In the genomic region with DNA sequence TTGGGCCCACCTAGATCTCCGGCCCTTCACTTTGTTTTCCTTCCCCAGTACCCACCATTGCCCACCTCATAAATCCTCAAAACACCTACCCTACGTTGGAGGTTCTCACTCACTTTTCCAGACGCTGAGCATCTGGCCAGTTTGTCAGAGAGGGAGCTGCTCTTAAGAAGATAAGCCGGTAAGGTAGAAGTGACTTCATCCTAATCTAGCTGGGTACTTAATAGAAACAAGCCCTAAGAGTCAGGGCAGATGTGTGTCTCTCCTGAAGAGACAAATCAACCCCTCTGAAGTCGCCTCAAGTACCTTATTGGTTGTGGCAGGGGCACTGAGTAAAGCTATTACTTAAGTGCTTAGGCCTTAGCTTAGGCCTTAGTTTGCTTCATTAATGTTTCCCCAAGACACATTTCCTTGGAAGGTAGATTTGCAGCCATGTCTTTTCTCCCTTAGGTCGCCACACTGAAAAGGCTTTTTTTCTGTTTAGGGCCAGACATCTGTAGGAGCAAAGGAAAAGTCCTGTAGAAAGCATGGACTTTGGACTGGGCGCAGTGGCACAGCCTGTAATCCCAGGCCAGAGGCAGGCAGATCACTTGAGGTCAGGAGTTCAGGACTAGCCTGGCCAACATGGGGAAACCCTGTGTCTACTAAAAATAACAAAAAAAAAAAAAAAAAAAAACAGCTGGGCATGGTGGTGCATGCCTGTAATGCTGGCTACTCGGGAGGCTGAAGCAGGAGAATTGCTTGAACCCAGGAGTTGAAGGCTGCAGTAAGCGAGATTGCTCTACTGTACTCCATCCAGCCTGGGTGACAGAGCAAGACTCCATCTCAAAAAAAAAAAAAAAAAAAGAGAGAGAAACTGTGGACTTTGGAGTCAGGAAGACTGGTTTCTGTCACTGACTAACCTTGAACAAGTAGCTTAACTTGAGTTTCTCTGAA, we compare ENCODE assay signal across 2 cellular contexts.
TF ChIP-seq lines count a peak whose summit lies in the region.

No MANE protein-coding gene starts in this region.

TF ChIP-seq in GM12878, 131 proteins besides CTCF, POLR2A, EP300 and RAD21 (continued from another document):
- TF ChIP-seq, protein P1, sequence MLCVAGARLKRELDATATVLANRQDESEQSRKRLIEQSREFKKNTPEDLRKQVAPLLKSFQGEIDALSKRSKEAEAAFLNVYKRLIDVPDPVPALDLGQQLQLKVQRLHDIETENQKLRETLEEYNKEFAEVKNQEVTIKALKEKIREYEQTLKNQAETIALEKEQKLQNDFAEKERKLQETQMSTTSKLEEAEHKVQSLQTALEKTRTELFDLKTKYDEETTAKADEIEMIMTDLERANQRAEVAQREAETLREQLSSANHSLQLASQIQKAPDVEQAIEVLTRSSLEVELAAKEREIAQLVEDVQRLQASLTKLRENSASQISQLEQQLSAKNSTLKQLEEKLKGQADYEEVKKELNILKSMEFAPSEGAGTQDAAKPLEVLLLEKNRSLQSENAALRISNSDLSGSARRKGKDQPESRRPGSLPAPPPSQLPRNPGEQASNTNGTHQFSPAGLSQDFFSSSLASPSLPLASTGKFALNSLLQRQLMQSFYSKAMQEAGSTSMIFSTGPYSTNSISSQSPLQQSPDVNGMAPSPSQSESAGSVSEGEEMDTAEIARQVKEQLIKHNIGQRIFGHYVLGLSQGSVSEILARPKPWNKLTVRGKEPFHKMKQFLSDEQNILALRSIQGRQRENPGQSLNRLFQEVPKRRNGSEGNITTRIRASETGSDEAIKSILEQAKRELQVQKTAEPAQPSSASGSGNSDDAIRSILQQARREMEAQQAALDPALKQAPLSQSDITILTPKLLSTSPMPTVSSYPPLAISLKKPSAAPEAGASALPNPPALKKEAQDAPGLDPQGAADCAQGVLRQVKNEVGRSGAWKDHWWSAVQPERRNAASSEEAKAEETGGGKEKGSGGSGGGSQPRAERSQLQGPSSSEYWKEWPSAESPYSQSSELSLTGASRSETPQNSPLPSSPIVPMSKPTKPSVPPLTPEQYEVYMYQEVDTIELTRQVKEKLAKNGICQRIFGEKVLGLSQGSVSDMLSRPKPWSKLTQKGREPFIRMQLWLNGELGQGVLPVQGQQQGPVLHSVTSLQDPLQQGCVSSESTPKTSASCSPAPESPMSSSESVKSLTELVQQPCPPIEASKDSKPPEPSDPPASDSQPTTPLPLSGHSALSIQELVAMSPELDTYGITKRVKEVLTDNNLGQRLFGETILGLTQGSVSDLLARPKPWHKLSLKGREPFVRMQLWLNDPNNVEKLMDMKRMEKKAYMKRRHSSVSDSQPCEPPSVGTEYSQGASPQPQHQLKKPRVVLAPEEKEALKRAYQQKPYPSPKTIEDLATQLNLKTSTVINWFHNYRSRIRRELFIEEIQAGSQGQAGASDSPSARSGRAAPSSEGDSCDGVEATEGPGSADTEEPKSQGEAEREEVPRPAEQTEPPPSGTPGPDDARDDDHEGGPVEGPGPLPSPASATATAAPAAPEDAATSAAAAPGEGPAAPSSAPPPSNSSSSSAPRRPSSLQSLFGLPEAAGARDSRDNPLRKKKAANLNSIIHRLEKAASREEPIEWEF (IDR thresholded peaks at IDR 0.05; ENCODE audit: insufficient replicate concordance, low read depth, low read length) = no peak
- TF ChIP-seq TCF3 (IDR thresholded peaks at IDR 0.05; ENCODE audit: borderline replicate concordance, insufficient read depth, low read depth, low read length) (no peak), NR2C1 (IDR thresholded peaks at IDR 0.05) (no peak), MYB (IDR thresholded peaks at IDR 0.05; ENCODE audit: borderline replicate concordance, low read depth, low read length) (no peak), CBFB (IDR thresholded peaks at IDR 0.05; ENCODE audit: low read depth) (no peak)

TF ChIP-seq in HepG2, 621 proteins besides CTCF, POLR2A, EP300 and RAD21 (continued from another document and continues in another):
- TF ChIP-seq SIX1 (CRISPR knock-in tag; IDR thresholded peaks at IDR 0.05; ENCODE audit: borderline replicate concordance) = no peak
- peak; percentile 11 for TF ChIP-seq AGO2 (optimal IDR thresholded peaks at IDR 0.05; ENCODE audit: low read depth, low read length)
- no peak for TF ChIP-seq SIX4 (CRISPR knock-in tag; IDR thresholded peaks at IDR 0.05)
- TF ChIP-seq, protein P2, sequence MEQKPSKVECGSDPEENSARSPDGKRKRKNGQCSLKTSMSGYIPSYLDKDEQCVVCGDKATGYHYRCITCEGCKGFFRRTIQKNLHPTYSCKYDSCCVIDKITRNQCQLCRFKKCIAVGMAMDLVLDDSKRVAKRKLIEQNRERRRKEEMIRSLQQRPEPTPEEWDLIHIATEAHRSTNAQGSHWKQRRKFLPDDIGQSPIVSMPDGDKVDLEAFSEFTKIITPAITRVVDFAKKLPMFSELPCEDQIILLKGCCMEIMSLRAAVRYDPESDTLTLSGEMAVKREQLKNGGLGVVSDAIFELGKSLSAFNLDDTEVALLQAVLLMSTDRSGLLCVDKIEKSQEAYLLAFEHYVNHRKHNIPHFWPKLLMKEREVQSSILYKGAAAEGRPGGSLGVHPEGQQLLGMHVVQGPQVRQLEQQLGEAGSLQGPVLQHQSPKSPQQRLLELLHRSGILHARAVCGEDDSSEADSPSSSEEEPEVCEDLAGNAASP (CRISPR knock-in tag; IDR thresholded peaks at IDR 0.05; ENCODE audit: borderline replicate concordance) = peak; percentile 84; the same call in 1 of the 2 replicates
- TF ChIP-seq, protein P3, sequence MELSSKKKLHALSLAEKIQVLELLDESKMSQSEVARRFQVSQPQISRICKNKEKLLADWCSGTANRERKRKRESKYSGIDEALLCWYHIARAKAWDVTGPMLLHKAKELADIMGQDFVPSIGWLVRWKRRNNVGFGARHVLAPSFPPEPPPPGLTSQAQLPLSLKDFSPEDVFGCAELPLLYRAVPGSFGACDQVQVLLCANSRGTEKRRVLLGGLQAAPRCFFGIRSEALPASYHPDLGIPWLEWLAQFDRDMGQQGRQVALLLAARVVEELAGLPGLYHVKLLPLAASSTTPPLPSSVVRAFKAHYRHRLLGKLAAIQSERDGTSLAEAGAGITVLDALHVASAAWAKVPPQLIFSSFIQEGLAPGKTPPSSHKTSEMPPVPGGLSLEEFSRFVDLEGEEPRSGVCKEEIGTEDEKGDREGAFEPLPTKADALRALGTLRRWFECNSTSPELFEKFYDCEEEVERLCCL (CRISPR knock-in tag; IDR thresholded peaks at IDR 0.05; ENCODE audit: borderline replicate concordance) = no peak
- TF ChIP-seq, protein P4, sequence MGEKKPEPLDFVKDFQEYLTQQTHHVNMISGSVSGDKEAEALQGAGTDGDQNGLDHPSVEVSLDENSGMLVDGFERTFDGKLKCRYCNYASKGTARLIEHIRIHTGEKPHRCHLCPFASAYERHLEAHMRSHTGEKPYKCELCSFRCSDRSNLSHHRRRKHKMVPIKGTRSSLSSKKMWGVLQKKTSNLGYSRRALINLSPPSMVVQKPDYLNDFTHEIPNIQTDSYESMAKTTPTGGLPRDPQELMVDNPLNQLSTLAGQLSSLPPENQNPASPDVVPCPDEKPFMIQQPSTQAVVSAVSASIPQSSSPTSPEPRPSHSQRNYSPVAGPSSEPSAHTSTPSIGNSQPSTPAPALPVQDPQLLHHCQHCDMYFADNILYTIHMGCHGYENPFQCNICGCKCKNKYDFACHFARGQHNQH (CRISPR knock-in tag; IDR thresholded peaks at IDR 0.05) = peak; percentile 35; the same call in 1 of the 2 replicates
- TF ChIP-seq ZNF160 (CRISPR knock-in tag; IDR thresholded peaks at IDR 0.05) = no peak
- TF ChIP-seq, protein P5, sequence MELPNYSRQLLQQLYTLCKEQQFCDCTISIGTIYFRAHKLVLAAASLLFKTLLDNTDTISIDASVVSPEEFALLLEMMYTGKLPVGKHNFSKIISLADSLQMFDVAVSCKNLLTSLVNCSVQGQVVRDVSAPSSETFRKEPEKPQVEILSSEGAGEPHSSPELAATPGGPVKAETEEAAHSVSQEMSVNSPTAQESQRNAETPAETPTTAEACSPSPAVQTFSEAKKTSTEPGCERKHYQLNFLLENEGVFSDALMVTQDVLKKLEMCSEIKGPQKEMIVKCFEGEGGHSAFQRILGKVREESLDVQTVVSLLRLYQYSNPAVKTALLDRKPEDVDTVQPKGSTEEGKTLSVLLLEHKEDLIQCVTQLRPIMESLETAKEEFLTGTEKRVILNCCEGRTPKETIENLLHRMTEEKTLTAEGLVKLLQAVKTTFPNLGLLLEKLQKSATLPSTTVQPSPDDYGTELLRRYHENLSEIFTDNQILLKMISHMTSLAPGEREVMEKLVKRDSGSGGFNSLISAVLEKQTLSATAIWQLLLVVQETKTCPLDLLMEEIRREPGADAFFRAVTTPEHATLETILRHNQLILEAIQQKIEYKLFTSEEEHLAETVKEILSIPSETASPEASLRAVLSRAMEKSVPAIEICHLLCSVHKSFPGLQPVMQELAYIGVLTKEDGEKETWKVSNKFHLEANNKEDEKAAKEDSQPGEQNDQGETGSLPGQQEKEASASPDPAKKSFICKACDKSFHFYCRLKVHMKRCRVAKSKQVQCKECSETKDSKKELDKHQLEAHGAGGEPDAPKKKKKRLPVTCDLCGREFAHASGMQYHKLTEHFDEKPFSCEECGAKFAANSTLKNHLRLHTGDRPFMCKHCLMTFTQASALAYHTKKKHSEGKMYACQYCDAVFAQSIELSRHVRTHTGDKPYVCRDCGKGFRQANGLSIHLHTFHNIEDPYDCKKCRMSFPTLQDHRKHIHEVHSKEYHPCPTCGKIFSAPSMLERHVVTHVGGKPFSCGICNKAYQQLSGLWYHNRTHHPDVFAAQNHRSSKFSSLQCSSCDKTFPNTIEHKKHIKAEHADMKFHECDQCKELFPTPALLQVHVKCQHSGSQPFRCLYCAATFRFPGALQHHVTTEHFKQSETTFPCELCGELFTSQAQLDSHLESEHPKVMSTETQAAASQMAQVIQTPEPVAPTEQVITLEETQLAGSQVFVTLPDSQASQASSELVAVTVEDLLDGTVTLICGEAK (IDR thresholded peaks at IDR 0.05) = no peak
- TF ChIP-seq, protein P5 (CRISPR knock-in tag; IDR thresholded peaks at IDR 0.05) = no peak
- peak; percentile 69; the same call in 1 of the 2 replicates for TF ChIP-seq ZNF264 (CRISPR knock-in tag; IDR thresholded peaks at IDR 0.05)
- TF ChIP-seq NCOR1 (IDR thresholded peaks at IDR 0.05; ENCODE audit: borderline replicate concordance, low read length) = peak; percentile 87
- TF ChIP-seq ZNF124 (CRISPR knock-in tag; IDR thresholded peaks at IDR 0.05) = 0 out of 2 replicates have a peak, but pooled peaks have one; percentile 21
- TF ChIP-seq, protein P6, sequence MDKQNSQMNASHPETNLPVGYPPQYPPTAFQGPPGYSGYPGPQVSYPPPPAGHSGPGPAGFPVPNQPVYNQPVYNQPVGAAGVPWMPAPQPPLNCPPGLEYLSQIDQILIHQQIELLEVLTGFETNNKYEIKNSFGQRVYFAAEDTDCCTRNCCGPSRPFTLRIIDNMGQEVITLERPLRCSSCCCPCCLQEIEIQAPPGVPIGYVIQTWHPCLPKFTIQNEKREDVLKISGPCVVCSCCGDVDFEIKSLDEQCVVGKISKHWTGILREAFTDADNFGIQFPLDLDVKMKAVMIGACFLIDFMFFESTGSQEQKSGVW (CRISPR knock-in tag; IDR thresholded peaks at IDR 0.05; ENCODE audit: borderline replicate concordance) = no peak
- TF ChIP-seq, protein P7, sequence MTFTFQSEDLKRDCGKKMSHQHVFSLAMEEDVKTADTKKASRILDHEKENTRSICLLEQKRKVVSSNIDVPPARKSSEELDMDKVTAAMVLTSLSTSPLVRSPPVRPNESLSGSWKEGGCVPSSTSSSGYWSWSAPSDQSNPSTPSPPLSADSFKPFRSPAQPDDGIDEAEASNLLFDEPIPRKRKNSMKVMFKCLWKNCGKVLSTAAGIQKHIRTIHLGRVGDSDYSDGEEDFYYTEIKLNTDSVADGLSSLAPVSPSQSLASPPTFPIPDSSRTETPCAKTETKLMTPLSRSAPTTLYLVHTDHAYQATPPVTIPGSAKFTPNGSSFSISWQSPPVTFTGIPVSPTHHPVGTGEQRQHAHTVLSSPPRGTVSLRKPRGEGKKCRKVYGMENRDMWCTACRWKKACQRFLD (CRISPR knock-in tag; IDR thresholded peaks at IDR 0.05; ENCODE audit: borderline replicate concordance) = no peak
- TF ChIP-seq NR2F2 (IDR thresholded peaks at IDR 0.05; ENCODE audit: borderline replicate concordance, low read depth) = 0 out of 2 replicates have a peak, but pooled peaks have one; percentile 54
- no peak for TF ChIP-seq JARID2 (CRISPR knock-in tag; IDR thresholded peaks at IDR 0.05; ENCODE audit: insufficient replicate concordance)
- TF ChIP-seq ZSCAN21 (CRISPR knock-in tag; IDR thresholded peaks at IDR 0.05; ENCODE audit: borderline replicate concordance) = 0 out of 2 replicates have a peak, but pooled peaks have one; percentile 11
- TF ChIP-seq DMAP1 (CRISPR knock-in tag; IDR thresholded peaks at IDR 0.05) = 0 out of 2 replicates have a peak, but pooled peaks have one; percentile 55
- TF ChIP-seq GATAD1 (CRISPR knock-in tag; IDR thresholded peaks at IDR 0.05) = no peak
- peak; percentile 54; the same call in 1 of the 2 replicates for TF ChIP-seq TARDBP (CRISPR knock-in tag; IDR thresholded peaks at IDR 0.05)
- TF ChIP-seq, protein P8, sequence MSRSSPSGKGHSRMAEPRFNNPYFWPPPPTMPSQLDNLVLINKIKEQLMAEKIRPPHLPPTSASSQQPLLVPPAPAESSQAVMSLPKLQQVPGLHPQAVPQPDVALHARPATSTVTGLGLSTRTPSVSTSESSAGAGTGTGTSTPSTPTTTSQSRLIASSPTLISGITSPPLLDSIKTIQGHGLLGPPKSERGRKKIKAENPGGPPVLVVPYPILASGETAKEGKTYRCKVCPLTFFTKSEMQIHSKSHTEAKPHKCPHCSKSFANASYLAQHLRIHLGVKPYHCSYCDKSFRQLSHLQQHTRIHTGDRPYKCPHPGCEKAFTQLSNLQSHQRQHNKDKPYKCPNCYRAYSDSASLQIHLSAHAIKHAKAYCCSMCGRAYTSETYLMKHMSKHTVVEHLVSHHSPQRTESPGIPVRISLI (CRISPR knock-in tag; IDR thresholded peaks at IDR 0.05; ENCODE audit: borderline replicate concordance) = peak; percentile 85
- TF ChIP-seq NR2F1 (CRISPR knock-in tag; IDR thresholded peaks at IDR 0.05) = peak in 1 of 2 experiments; percentile 37; a peak in 1 of 4 replicates
- peak; percentile 34; the same call in 1 of the 2 replicates for TF ChIP-seq ZNF605 (CRISPR knock-in tag; IDR thresholded peaks at IDR 0.05)
- peak; percentile 45; the same call in 1 of the 2 replicates for TF ChIP-seq ZMYM2 (CRISPR knock-in tag; IDR thresholded peaks at IDR 0.05)
